ENCODE assay signal across 12 cellular contexts in genomic region chr4:17544205-17544604, GRCh38. TPM values are rescaled to one million over a fixed set of nuclear protein-coding genes. Genes with fewer than 3 reads are reported as not detected.
A peak's percentile ranks its signal among the peaks of the same experiment; 100 is the strongest.
DNase-seq lines count a peak whose midpoint lies in the region; ATAC-seq, FAIRE-seq and TF ChIP-seq lines count a peak whose summit lies in the region.
"Had no signal": no experiment of that assay in that cellular context is flagged by ENCODE, and none has a peak within 500 bp of the region (broad histone marks: within the 10 kb centered on the region; RNA-seq: fewer than 3 reads in every experiment).

No MANE protein-coding gene starts in this region.

- no peak overlapping the region for H2BK12ac ChIP-seq in neuronal stem cell (ENCODE audit: low read length)

- H3K4me3 ChIP-seq in fibroblast of villous mesenchyme (ENCODE audit: low read depth, low read length) (no peak overlapping the region), small intestine (ENCODE audit: low read depth in 1 of 2, low read length in 2 of 2) (no peak overlapping the region), neuronal stem cell (ENCODE audit: low read length in 2 of 2) (no peak overlapping the region)
- H3K4me3 ChIP-seq: thoracic aorta had no signal

- H4K91ac ChIP-seq in neuronal stem cell (ENCODE audit: low read depth, low read length, poor library complexity): no peak overlapping the region

- H3K27me3 ChIP-seq in small intestine (ENCODE audit: control insufficient read depth in 2 of 2, insufficient read depth in 2 of 2, low read length in 2 of 2) (no peaks in the 10 kb centered on the region), neuronal stem cell (ENCODE audit: control insufficient read depth in 3 of 3, insufficient read depth in 3 of 3, low read depth in 1 of 3, low read length in 3 of 3) (no peaks in the 10 kb centered on the region)

- peak; percentile 37 for DNase-seq in HFFc6
- peak; percentile 93 for DNase-seq in NCI-H748 (lab: John Stamatoyannopoulos, UW; ENCODE audit: unreplicated experiment)
- DNase-seq in fibroblast of villous mesenchyme (ENCODE audit: low read depth): peak; percentile 26
- peak; percentile 9 for DNase-seq in small intestine
- DNase-seq in neuronal stem cell (ENCODE audit: low spot score): no peak
- DNase-seq in stimulated activated CD4-positive, alpha-beta T cell treated with anti-CD3 and anti-CD28 coated beads, Interleukin-2, amount 100 ng/mL, for 48 hours: no peak
- no peak for DNase-seq in D341Med (ENCODE audit: low spot score)
- DNase-seq: kidney glomerular epithelial cell had no signal

- no peak overlapping the region for H3K9ac ChIP-seq in neuronal stem cell (ENCODE audit: low read depth, low read length, poor library complexity)

- FAIRE-seq in small intestine (lab: Jason Lieb, UNC): no peak

- TF ChIP-seq CTCF in HFFc6 (IDR thresholded peaks at IDR 0.05) (no peak), fibroblast of villous mesenchyme (IDR thresholded peaks at IDR 0.05; ENCODE audit: insufficient read depth, low read depth, low read length) (no peak)

- H3K79me1 ChIP-seq in neuronal stem cell (ENCODE audit: low read depth, low read length): no peaks in the 10 kb centered on the region

- H2BK120ac ChIP-seq in neuronal stem cell (ENCODE audit: low read depth, low read length): no peak overlapping the region

- H3K9me3 Mint-ChIP-seq in HFFc6: no peaks in the 10 kb centered on the region
- H3K9me3 Mint-ChIP-seq: dendritic cell treated with granulocyte-macrophage colony-stimulating factor and Interleukin-4, amounts not matched to agents 40 ng/mL and 50 ng/mL, for 4 days had no signal

- H3K4me1 Mint-ChIP-seq in HFFc6 (ENCODE audit: low read depth): peaks cover 13% of the 10 kb centered on the region

- H2BK15ac ChIP-seq in neuronal stem cell (ENCODE audit: low read length): no peak overlapping the region

- H2AFZ ChIP-seq in neuronal stem cell (ENCODE audit: low read length): no peak overlapping the region

- no peak overlapping the region for H2BK5ac ChIP-seq in neuronal stem cell (ENCODE audit: low read length)

- H3K4me2 ChIP-seq in neuronal stem cell (ENCODE audit: insufficient read depth, low read length, poor library complexity, severe bottlenecking): no peak overlapping the region

- H3K18ac ChIP-seq in neuronal stem cell (ENCODE audit: low read length): no peak overlapping the region

- no peak overlapping the region for H3K23ac ChIP-seq in neuronal stem cell (ENCODE audit: low read depth, low read length, poor library complexity)

- no peak overlapping the region for H3K4ac ChIP-seq in neuronal stem cell (ENCODE audit: low read length)

- H3K4me1 ChIP-seq in small intestine (ENCODE audit: control insufficient read depth in 2 of 2, insufficient read depth in 1 of 2, low read depth in 1 of 2, low read length in 1 of 2) (no peaks in the 10 kb centered on the region), neuronal stem cell (ENCODE audit: control insufficient read depth in 2 of 2, insufficient read depth in 1 of 2, low read depth in 1 of 2, low read length in 2 of 2) (peaks cover 0 to 4% of the 10 kb centered on the region in 2 donors)

- no peak overlapping the region for H3K4me3 Mint-ChIP-seq in HFFc6
- H3K4me3 Mint-ChIP-seq: dendritic cell treated with granulocyte-macrophage colony-stimulating factor and Interleukin-4, amounts not matched to agents 40 ng/mL and 50 ng/mL, for 4 days had no signal

- no peak overlapping the region for H3K27ac ChIP-seq in small intestine (ENCODE audit: low read depth in 1 of 2, low read length in 1 of 2)
- H3K27ac ChIP-seq in neuronal stem cell (replicated peaks; ENCODE audit: low read length): no peak overlapping the region
- H3K27ac ChIP-seq: RWPE1, thoracic aorta had no signal

- H3K9me3 ChIP-seq in small intestine (ENCODE audit: control insufficient read depth, low read depth) (no peaks in the 10 kb centered on the region), neuronal stem cell (replicated peaks in 1 of 2; ENCODE audit: control insufficient read depth in 2 of 2, insufficient read depth in 1 of 2, low read depth in 1 of 2, low read length in 2 of 2) (no peaks in the 10 kb centered on the region)
- H3K9me3 ChIP-seq: thoracic aorta had no signal

- peaks cover 7% of the 10 kb centered on the region; the same call in 1 of the 2 replicates for H3K27me3 Mint-ChIP-seq in HFFc6 (ENCODE audit: insufficient read depth)
- H3K27me3 Mint-ChIP-seq: dendritic cell treated with granulocyte-macrophage colony-stimulating factor and Interleukin-4, amounts not matched to agents 40 ng/mL and 50 ng/mL, for 4 days had no signal

- H2AK5ac ChIP-seq in neuronal stem cell (ENCODE audit: low read depth, low read length): no peak overlapping the region

- TF ChIP-seq POLR2A in GM18505 (IDR thresholded peaks at IDR 0.05; ENCODE audit: borderline replicate concordance, extremely low read depth, insufficient read depth, insufficient read length): no peak

- no peaks in the 10 kb centered on the region for H3K36me3 ChIP-seq in small intestine (ENCODE audit: control insufficient read depth in 2 of 2, insufficient read depth in 2 of 2, low read length in 2 of 2)
- H3K36me3 ChIP-seq in neuronal stem cell (replicated peaks in 1 of 2; ENCODE audit: control insufficient read depth in 2 of 2, insufficient read depth in 2 of 2, low read length in 2 of 2): no peaks in the 10 kb centered on the region
- H3K36me3 ChIP-seq: thoracic aorta had no signal

- ATAC-seq in GM18505 (IDR thresholded peaks at IDR 0.05; ENCODE audit: unreplicated experiment): no peak

- no peak overlapping the region for H3K14ac ChIP-seq in neuronal stem cell (ENCODE audit: low read length)

- H3K27ac Mint-ChIP-seq in HFFc6: no peak overlapping the region
- H3K27ac Mint-ChIP-seq: dendritic cell treated with granulocyte-macrophage colony-stimulating factor and Interleukin-4, amounts not matched to agents 40 ng/mL and 50 ng/mL, for 4 days had no signal

- H4K8ac ChIP-seq in neuronal stem cell (ENCODE audit: low read depth, low read length): no peak overlapping the region

- H3K36me3 Mint-ChIP-seq in HFFc6 (ENCODE audit: low read depth): no peaks in the 10 kb centered on the region

- WGBS in small intestine, 3 donors: 8 to 25% (median 22%) methylated on average over 6 of the region's 6 CpGs
- no CpG with 5 or more reads among the region's 6 CpGs for WGBS in neuronal stem cell (ENCODE audit: extremely low coverage in 2 of 2, insufficient read length in 2 of 2, insufficient replicate concordance in 1 of 2), 2 donors

RNA-seq across cellular contexts. Expression of gene CLRN2, which starts 29.2 kb away (rescaled TPM):
- not detected for total RNA-seq in HFFc6 (2021; fragmentation: NEBNext Ultra II Directional; extraction: Animal tissue kit (Norgen Biotek cat#: 25700))
- total RNA-seq in fibroblast of villous mesenchyme: not detected in 2 replicates
- not detected for polyA plus RNA-seq in small intestine
- not detected for polyA plus RNA-seq in neuronal stem cell (2013, experiment 1 of 2)
- not detected for polyA plus RNA-seq in neuronal stem cell (2013, experiment 2 of 2)
- total RNA-seq: thoracic aorta had no signal

RNA-seq across cellular contexts. Expression of gene QDPR, which starts 32.3 kb away (rescaled TPM):
- 10 to 100 TPM; 39.0 to 49.0 (median 43.6) TPM for total RNA-seq in HFFc6 (2021; fragmentation: NEBNext Ultra II Directional; extraction: Animal tissue kit (Norgen Biotek cat#: 25700))
- 7.7 and 13.8 TPM in 2 replicates for total RNA-seq in fibroblast of villous mesenchyme
- polyA plus RNA-seq in small intestine: 10 to 100 TPM; 31.6 to 40.9 (median 37.1) TPM
- polyA plus RNA-seq in neuronal stem cell (2013, experiment 1 of 2): 24.4 TPM
- polyA plus RNA-seq in neuronal stem cell (2013, experiment 2 of 2): 25.5 TPM

RNA-seq across cellular contexts. Expression of gene LAP3, which starts 32.8 kb away (rescaled TPM):
- 10 to 100 TPM; 54.4 to 56.3 (median 55.7) TPM for total RNA-seq in HFFc6 (2021; fragmentation: NEBNext Ultra II Directional; extraction: Animal tissue kit (Norgen Biotek cat#: 25700))
- 94.6 and 115 TPM in 2 replicates for total RNA-seq in fibroblast of villous mesenchyme
- polyA plus RNA-seq in small intestine: 100 to 1,000 TPM in 1 of 3 donors, 10 to 100 TPM in 2; 55.9 to 113 (median 64.8) TPM
- polyA plus RNA-seq in neuronal stem cell (2013, experiment 1 of 2): 18.8 TPM
- 20.1 TPM for polyA plus RNA-seq in neuronal stem cell (2013, experiment 2 of 2)

Comparison
In these comparisons a context has a peak if more than half of its experiments do, and no peak if none do; other contexts are left out.
1. DNase-seq: peak in HFFc6 (single experiment), NCI-H748 (single experiment), fibroblast of villous mesenchyme (single experiment) and small intestine (single experiment); none in neuronal stem cell (single experiment), stimulated activated CD4-positive, alpha-beta T cell treated with anti-CD3 and anti-CD28 coated beads, Interleukin-2, amount 100 ng/mL, for 48 hours (0 of 2) and D341Med (single experiment).